Comparison of ENCODE assay signal across 8 cellular contexts in the genomic region with DNA sequence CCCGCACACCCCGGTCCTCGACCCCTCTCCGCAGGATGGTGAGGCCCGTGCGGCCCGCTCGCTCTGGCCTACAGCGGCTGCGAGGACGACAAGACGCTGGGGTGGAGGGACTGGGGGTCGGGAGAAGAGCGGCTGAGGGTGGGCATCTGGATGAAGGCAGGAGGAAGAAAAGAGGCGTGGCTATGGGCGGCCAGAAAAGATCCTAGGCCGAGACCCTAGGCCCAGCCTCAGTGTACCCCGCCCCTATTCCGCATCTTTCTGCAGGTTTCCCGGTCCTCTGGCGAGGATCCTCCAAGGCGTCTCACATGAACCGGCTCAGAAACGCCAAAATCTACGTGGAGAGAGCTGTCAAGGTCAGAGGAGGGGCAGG. TPM values are rescaled to one million over a fixed set of nuclear protein-coding genes. Genes with fewer than 3 reads are reported as not detected.
DNase-seq lines count a peak whose midpoint lies in the region; ATAC-seq lines count a peak whose summit lies in the region.

No MANE protein-coding gene starts in this region.

- H3K27ac ChIP-seq in right cardiac atrium (ENCODE audit: low read length) = peak overlapping the region; percentile 78

- DNase-seq in H7 (peak; percentile 83), right cardiac atrium (no peak), NCI-H2227 (lab: John Stamatoyannopoulos, UW; ENCODE audit: unreplicated experiment) (no peak), DMS153 treated with DMSO at 0.1 percent for 48 hours (lab: John Stamatoyannopoulos, UW; ENCODE audit: unreplicated experiment) (no peak)
- DNase-seq in activated T-helper 1 cell treated with anti-CD3 and anti-CD28 coated beads, Interleukin-12 subunit alpha, Interleukin-12 subunit beta, Interleukin-2, Interleukin-4 antibody, amounts not matched to agents 30 ng/mL and 10 ng/mL and 1 ng/mL, durations not matched to agents 14 hours and 24 hours and 36 hours (ENCODE audit: low spot score) = no peak

- peak overlapping the region; percentile 67 for H3K4me3 ChIP-seq in H7 (ENCODE audit: insufficient read depth, low read depth, low read length)
- peak overlapping the region; percentile 53 for H3K4me3 ChIP-seq in right cardiac atrium (ENCODE audit: low read length)
- peak overlapping the region; percentile 73 for H3K4me3 ChIP-seq in skeletal muscle satellite cell (ENCODE audit: low read length)

- no peaks in the 10 kb centered on the region for H3K9me3 Mint-ChIP-seq in activated T-helper 1 cell treated with anti-CD3 and anti-CD28 coated beads, Interleukin-12 subunit alpha, Interleukin-12 subunit beta, Interleukin-2, Interleukin-4 antibody, amounts not matched to agents 30 ng/mL and 10 ng/mL and 1 ng/mL, durations not matched to agents 14 hours and 24 hours and 36 hours

- H3K4me1 Mint-ChIP-seq in activated T-helper 1 cell treated with anti-CD3 and anti-CD28 coated beads, Interleukin-12 subunit alpha, Interleukin-12 subunit beta, Interleukin-2, Interleukin-4 antibody, amounts not matched to agents 30 ng/mL and 10 ng/mL and 1 ng/mL, durations not matched to agents 14 hours and 24 hours and 36 hours (ENCODE audit: low read depth) = peaks cover 40% of the 10 kb centered on the region

- peak overlapping the region; percentile 91 for H3K4me2 ChIP-seq in skeletal muscle satellite cell (ENCODE audit: low read length)

- peak overlapping the region; percentile 68 for H3K27ac Mint-ChIP-seq in activated T-helper 1 cell treated with anti-CD3 and anti-CD28 coated beads, Interleukin-12 subunit alpha, Interleukin-12 subunit beta, Interleukin-2, Interleukin-4 antibody, amounts not matched to agents 30 ng/mL and 10 ng/mL and 1 ng/mL, durations not matched to agents 14 hours and 24 hours and 36 hours

- WGBS in right cardiac atrium = 1% methylated on average over 25 of the region's 25 CpGs

- ATAC-seq in right cardiac atrium (peak in 1 of 2 donors; percentile 12), GM21529 (IDR thresholded peaks at IDR 0.05; ENCODE audit: unreplicated experiment) (no peak), HG03097 (IDR thresholded peaks at IDR 0.05; ENCODE audit: low FRiP score, unreplicated experiment) (no peak)

- H3K9me3 ChIP-seq in right cardiac atrium (ENCODE audit: control insufficient read depth, low read length) (no peaks in the 10 kb centered on the region), skeletal muscle satellite cell (replicated peaks; ENCODE audit: low read length) (no peaks in the 10 kb centered on the region)

- peak overlapping the region; percentile 85 for H3K9ac ChIP-seq in skeletal muscle satellite cell (ENCODE audit: low read depth, low read length)

- H3K27me3 ChIP-seq in H7 (ENCODE audit: control insufficient read depth, insufficient read depth, low read length) (peaks cover 8% of the 10 kb centered on the region; the same call in 1 of the 2 replicates), right cardiac atrium (ENCODE audit: control insufficient read depth, insufficient read depth) (no peaks in the 10 kb centered on the region), skeletal muscle satellite cell (ENCODE audit: control insufficient read depth, insufficient read depth, low read length) (no peaks in the 10 kb centered on the region)

- H3K36me3 ChIP-seq in H7 (replicated peaks; ENCODE audit: control insufficient read depth, insufficient read depth, low read length) = peaks cover 5% of the 10 kb centered on the region
- H3K36me3 ChIP-seq in skeletal muscle satellite cell (ENCODE audit: insufficient read depth, low read length) = peaks cover 35% of the 10 kb centered on the region

- intact Hi-C loops in activated T-helper 1 cell treated with anti-CD3 and anti-CD28 coated beads, Interleukin-12 subunit alpha, Interleukin-12 subunit beta, Interleukin-2, Interleukin-4 antibody, amounts not matched to agents 30 ng/mL and 10 ng/mL and 1 ng/mL, durations not matched to agents 14 hours and 24 hours and 36 hours (cut with micrococcal nuclease) = no loop called here
- intact Hi-C loops in right cardiac atrium (cut with DNase I) = no loop called here

- peak overlapping the region; percentile 67 for H3K4me3 Mint-ChIP-seq in activated T-helper 1 cell treated with anti-CD3 and anti-CD28 coated beads, Interleukin-12 subunit alpha, Interleukin-12 subunit beta, Interleukin-2, Interleukin-4 antibody, amounts not matched to agents 30 ng/mL and 10 ng/mL and 1 ng/mL, durations not matched to agents 14 hours and 24 hours and 36 hours

- H3K36me3 Mint-ChIP-seq in activated T-helper 1 cell treated with anti-CD3 and anti-CD28 coated beads, Interleukin-12 subunit alpha, Interleukin-12 subunit beta, Interleukin-2, Interleukin-4 antibody, amounts not matched to agents 30 ng/mL and 10 ng/mL and 1 ng/mL, durations not matched to agents 14 hours and 24 hours and 36 hours (ENCODE audit: low read depth) = peaks cover 30% of the 10 kb centered on the region

- H3K27me3 Mint-ChIP-seq in activated T-helper 1 cell treated with anti-CD3 and anti-CD28 coated beads, Interleukin-12 subunit alpha, Interleukin-12 subunit beta, Interleukin-2, Interleukin-4 antibody, amounts not matched to agents 30 ng/mL and 10 ng/mL and 1 ng/mL, durations not matched to agents 14 hours and 24 hours and 36 hours (ENCODE audit: insufficient read depth) = no peaks in the 10 kb centered on the region

- peaks cover 3% of the 10 kb centered on the region for H3K4me1 ChIP-seq in right cardiac atrium (ENCODE audit: control insufficient read depth, insufficient read depth, low read length)
- peaks cover 28% of the 10 kb centered on the region for H3K4me1 ChIP-seq in skeletal muscle satellite cell (ENCODE audit: control insufficient read depth, insufficient read depth, low read length)

RNA-seq across cellular contexts. Expression of gene TTLL3, which starts 0.3 kb away (rescaled TPM):
- total RNA-seq in H7 (2014; rRNA removed; shearing (Covaris generic)) = 3.7 and 7.4 TPM in 2 replicates
- 26.5 and 33.6 TPM in 2 replicates for total RNA-seq in activated T-helper 1 cell treated with anti-CD3 and anti-CD28 coated beads, Interleukin-12 subunit alpha, Interleukin-12 subunit beta, Interleukin-2, Interleukin-4 antibody, amounts not matched to agents 30 ng/mL and 10 ng/mL and 1 ng/mL, durations not matched to agents 14 hours and 24 hours and 36 hours
- 10 to 100 TPM; 20.6 to 27.3 (median 23.8) TPM for total RNA-seq in right cardiac atrium
- 23.7 TPM for polyA plus RNA-seq in right cardiac atrium
- 10.0 and 14.4 TPM in 2 replicates for total RNA-seq in skeletal muscle satellite cell (2012; rRNA removed)

RNA-seq across cellular contexts. Expression of gene ARPC4, which starts 17.5 kb away (rescaled TPM):
- total RNA-seq in H7 (2014; rRNA removed; shearing (Covaris generic)) = 207 and 239 TPM in 2 replicates
- 268 and 273 TPM in 2 replicates for total RNA-seq in activated T-helper 1 cell treated with anti-CD3 and anti-CD28 coated beads, Interleukin-12 subunit alpha, Interleukin-12 subunit beta, Interleukin-2, Interleukin-4 antibody, amounts not matched to agents 30 ng/mL and 10 ng/mL and 1 ng/mL, durations not matched to agents 14 hours and 24 hours and 36 hours
- 100 to 1,000 TPM in 1 of 4 donors, 10 to 100 TPM in 3; 63.8 to 104 (median 73.0) TPM for total RNA-seq in right cardiac atrium
- 51.1 TPM for polyA plus RNA-seq in right cardiac atrium
- total RNA-seq in skeletal muscle satellite cell (2012; rRNA removed) = 223 and 269 TPM in 2 replicates

RNA-seq across cellular contexts. Expression of gene TADA3, which starts 18.1 kb away (rescaled TPM):
- 76.0 and 79.6 TPM in 2 replicates for total RNA-seq in H7 (2014; rRNA removed; shearing (Covaris generic))
- 63.4 and 63.6 TPM in 2 replicates for total RNA-seq in activated T-helper 1 cell treated with anti-CD3 and anti-CD28 coated beads, Interleukin-12 subunit alpha, Interleukin-12 subunit beta, Interleukin-2, Interleukin-4 antibody, amounts not matched to agents 30 ng/mL and 10 ng/mL and 1 ng/mL, durations not matched to agents 14 hours and 24 hours and 36 hours
- total RNA-seq in right cardiac atrium = 10 to 100 TPM; 42.0 to 51.3 (median 46.3) TPM
- 38.4 TPM for polyA plus RNA-seq in right cardiac atrium
- 47.9 and 57.0 TPM in 2 replicates for total RNA-seq in skeletal muscle satellite cell (2012; rRNA removed)

RNA-seq across cellular contexts. Expression of gene RPUSD3, which starts 33.5 kb away (rescaled TPM):
- 117 and 131 TPM in 2 replicates for total RNA-seq in H7 (2014; rRNA removed; shearing (Covaris generic))
- total RNA-seq in activated T-helper 1 cell treated with anti-CD3 and anti-CD28 coated beads, Interleukin-12 subunit alpha, Interleukin-12 subunit beta, Interleukin-2, Interleukin-4 antibody, amounts not matched to agents 30 ng/mL and 10 ng/mL and 1 ng/mL, durations not matched to agents 14 hours and 24 hours and 36 hours = 79.2 and 79.5 TPM in 2 replicates
- 10 to 100 TPM; 31.2 to 37.7 (median 37.6) TPM for total RNA-seq in right cardiac atrium
- 43.3 TPM for polyA plus RNA-seq in right cardiac atrium
- total RNA-seq in skeletal muscle satellite cell (2012; rRNA removed) = 28.8 and 33.2 TPM in 2 replicates

RNA-seq across cellular contexts. Expression of gene CAMK1, which starts 40.6 kb away (rescaled TPM):
- 5.1 and 10.7 TPM in 2 replicates for total RNA-seq in H7 (2014; rRNA removed; shearing (Covaris generic))
- total RNA-seq in activated T-helper 1 cell treated with anti-CD3 and anti-CD28 coated beads, Interleukin-12 subunit alpha, Interleukin-12 subunit beta, Interleukin-2, Interleukin-4 antibody, amounts not matched to agents 30 ng/mL and 10 ng/mL and 1 ng/mL, durations not matched to agents 14 hours and 24 hours and 36 hours = 55.0 and 57.8 TPM in 2 replicates
- total RNA-seq in right cardiac atrium = 10 to 100 TPM; 20.1 to 24.9 (median 21.0) TPM
- 22.1 TPM for polyA plus RNA-seq in right cardiac atrium
- total RNA-seq in skeletal muscle satellite cell (2012; rRNA removed) = 23.1 and 23.8 TPM in 2 replicates
